8 cellular contexts compared by ENCODE assay signal in the genomic region with DNA sequence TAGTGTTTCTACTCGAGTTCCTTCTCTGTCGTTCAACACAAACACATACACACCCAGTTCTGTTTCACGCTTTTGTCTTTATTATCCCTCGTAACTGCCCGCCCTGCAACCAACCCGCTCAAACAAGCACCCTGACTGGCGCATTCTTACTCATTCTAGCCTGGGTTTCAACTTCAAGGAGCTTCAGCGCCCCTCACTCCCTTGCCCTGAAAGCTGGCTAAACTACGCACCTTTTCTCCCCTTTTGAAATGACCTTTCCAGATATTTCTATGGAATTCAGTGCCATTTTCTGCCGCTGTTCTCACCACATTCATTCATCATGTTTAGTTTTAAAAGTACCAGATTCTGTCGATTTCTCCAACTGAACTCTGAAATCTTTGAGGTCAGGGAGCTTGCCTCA.
DNase-seq lines count a peak whose midpoint lies in the region; ATAC-seq lines count a peak whose summit lies in the region.

No MANE protein-coding gene starts in this region.

- H3K4me3 ChIP-seq in NT2/D1 (ENCODE audit: insufficient read length, low read depth) (peak overlapping the region; percentile 88), mucosa of rectum (ENCODE audit: low read length in 2 of 2) (peak overlapping the region; percentile 91 to 98)

- H3K27me3 ChIP-seq in NT2/D1 (ENCODE audit: insufficient read depth, insufficient read length) (peaks cover 56% of the 10 kb centered on the region), mucosa of rectum (ENCODE audit: control insufficient read depth in 2 of 2, insufficient read depth in 2 of 2, low read length in 2 of 2) (no peaks in the 10 kb centered on the region)

- peak overlapping the region; percentile 90 for H3K27ac ChIP-seq in mucosa of rectum (ENCODE audit: low read depth in 2 of 2, low read length in 2 of 2)

- H3K4me3 Mint-ChIP-seq in effector memory CD8-positive, alpha-beta T cell = peak overlapping the region; percentile 84

- ATAC-seq in effector memory CD8-positive, alpha-beta T cell (replicated peaks) = no peak
- ATAC-seq in GM21447 (IDR thresholded peaks at IDR 0.05; ENCODE audit: unreplicated experiment) = no peak

- H3K4me1 Mint-ChIP-seq in effector memory CD8-positive, alpha-beta T cell (ENCODE audit: low read depth in 2 of 2) = peaks cover 15 to 27% of the 10 kb centered on the region in 2 donors

- H3K4me1 ChIP-seq in NT2/D1 (ENCODE audit: insufficient read depth, insufficient read length) = no peaks in the 10 kb centered on the region
- H3K4me1 ChIP-seq in mucosa of rectum (ENCODE audit: control insufficient read depth in 2 of 2, insufficient read depth in 2 of 2, low read length in 2 of 2) = peaks cover 14 to 24% of the 10 kb centered on the region in 2 donors

- DNase-seq in ELR (ENCODE audit: low read depth) (peak; percentile 65), NT2/D1 (ENCODE audit: low read depth, low spot score) (no peak), activated gamma-delta T cell (lab: John Stamatoyannopoulos, UW) (no peak), NCI-H774 (lab: John Stamatoyannopoulos, UW) (no peak), NCI-H128 (lab: John Stamatoyannopoulos, UW; ENCODE audit: unreplicated experiment) (no peak)
- DNase-seq in effector memory CD8-positive, alpha-beta T cell = peak in 1 of 3 experiments; percentile 5

- peaks cover 21% of the 10 kb centered on the region for H3K36me3 Mint-ChIP-seq in effector memory CD8-positive, alpha-beta T cell (ENCODE audit: insufficient read depth)

- H3K27ac Mint-ChIP-seq in effector memory CD8-positive, alpha-beta T cell = peak overlapping the region; percentile 90 to 94

- H3K9me3 Mint-ChIP-seq in effector memory CD8-positive, alpha-beta T cell = no peaks in the 10 kb centered on the region

- H3K9ac ChIP-seq in NT2/D1 (ENCODE audit: insufficient read length, low read depth) (peak overlapping the region; percentile 87), mucosa of rectum (ENCODE audit: low read depth in 1 of 2, low read length in 2 of 2) (peak overlapping the region; percentile 87 to 90)

- H3K9me3 ChIP-seq in NT2/D1 (ENCODE audit: insufficient read depth, low read length) (no peaks in the 10 kb centered on the region), mucosa of rectum (ENCODE audit: control insufficient read depth in 2 of 2, low read length in 2 of 2) (no peaks in the 10 kb centered on the region)

- no peaks in the 10 kb centered on the region for H3K36me3 ChIP-seq in NT2/D1 (ENCODE audit: insufficient read depth, insufficient read length, low read length)
- H3K36me3 ChIP-seq in mucosa of rectum (ENCODE audit: control insufficient read depth in 2 of 2, insufficient read depth in 2 of 2, low read length in 2 of 2) = peaks cover 3% of the 10 kb centered on the region in 2 donors

- H3K27me3 Mint-ChIP-seq in effector memory CD8-positive, alpha-beta T cell = no peaks in the 10 kb centered on the region
